Comparison of ENCODE assay signal across 12 cellular contexts in the genomic region with DNA sequence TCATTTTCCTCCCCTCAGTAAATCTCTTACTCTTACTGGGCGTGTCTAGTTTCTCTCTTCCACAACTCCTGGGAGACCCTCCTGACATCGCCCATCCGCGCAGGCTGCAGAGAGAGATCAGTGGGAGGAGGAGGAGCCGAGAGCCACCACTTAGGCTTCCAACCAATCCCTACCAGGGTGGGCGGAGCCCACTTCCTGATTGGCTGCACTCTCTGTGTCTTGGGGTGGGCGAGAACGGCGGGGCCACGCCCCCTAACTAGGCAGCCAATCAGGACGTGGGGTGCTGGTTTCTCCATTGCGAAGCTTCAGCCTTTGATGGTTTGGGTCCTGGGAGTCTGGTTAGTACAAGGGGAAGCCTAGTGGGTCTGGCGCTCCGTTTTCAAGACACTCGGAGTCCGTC. TPM values are rescaled to one million over a fixed set of nuclear protein-coding genes. Genes with fewer than 3 reads are reported as not detected.
DNase-seq lines count a peak whose midpoint lies in the region; ATAC-seq lines count a peak whose summit lies in the region.
"Had no signal": no experiment of that assay in that cellular context is flagged by ENCODE, and none has a peak within 500 bp of the region (broad histone marks: within the 10 kb centered on the region; RNA-seq: fewer than 3 reads in every experiment).

PMIS2 (plus strand) TSS at position 330 of the 400 bp plus-strand sequence. CDS start 87 bp downstream, outside the sequence.

- in situ Hi-C loops in SK-MEL-5 (cut with HindIII; ENCODE audit: low pct_unique_long_range_greater_than_20kb, low sequenced_read_pairs) = no loop called here

- ATAC-seq in HG03521 (IDR thresholded peaks at IDR 0.05; ENCODE audit: unreplicated experiment) (no peak), GM18909 (IDR thresholded peaks at IDR 0.05; ENCODE audit: poor library complexity, unreplicated experiment) (no peak), GM21390 (IDR thresholded peaks at IDR 0.05; ENCODE audit: unreplicated experiment) (no peak)
- ATAC-seq: esophagus mucosa, sciatic nerve had no signal

- DNase-seq in CD1c-positive myeloid dendritic cell (ENCODE audit: extremely low spot score) = peak; percentile 9
- DNase-seq in EH (ENCODE audit: low read depth) = peak; percentile 12
- DNase-seq in SK-MEL-5 (ENCODE audit: low read depth, low spot score) = peak; percentile 39
- DNase-seq in iPS-NIHi11 (ENCODE audit: low spot score) = peak; percentile 83
- DNase-seq: NCI-H2171, uterus had no signal

RNA-seq across cellular contexts. Expression of gene PMIS2, which starts in this region (rescaled TPM):
- not detected in 2 replicates for total RNA-seq in SK-MEL-5 (2014; rRNA removed; shearing (Covaris generic))
- not detected in 2 replicates for polyA plus RNA-seq in SK-MEL-5 (2015; cell fraction: cytosol; rRNA removed)
- not detected in 2 replicates for polyA plus RNA-seq in SK-MEL-5 (2015; cell fraction: nucleus; rRNA removed)
- total RNA-seq: bronchial epithelial cell, esophagus mucosa, sciatic nerve, uterus had no signal

Comparison
In these comparisons a context has a peak if more than half of its experiments do, and no peak if none do; other contexts are left out.
1. Peak in DNase-seq in SK-MEL-5; RNA of the gene not detected or under 1 TPM.
2. DNase-seq: peak in every context shown above with its lines; median percentile 83 in iPS-NIHi11; 39 in SK-MEL-5; 12 in EH; 9 in CD1c-positive myeloid dendritic cell.